In genomic region chr5:176744584-176744965, GRCh38 we compare ENCODE assay signal across 12 cellular contexts.
DNase-seq lines count a peak whose midpoint lies in the region; ATAC-seq, FAIRE-seq and TF ChIP-seq lines count a peak whose summit lies in the region.
"Had no signal": no experiment of that assay in that cellular context is flagged by ENCODE, and none has a peak within 500 bp of the region (broad histone marks: within the 10 kb centered on the region; RNA-seq: fewer than 3 reads in every experiment).

No MANE protein-coding gene starts in this region.

- no peak overlapping the region for H3K56ac ChIP-seq in H1 (replicated peaks; ENCODE audit: insufficient read length, low read depth, low read length)

- no peak overlapping the region for H2AK5ac ChIP-seq in H1 (ENCODE audit: low read depth, low read length)

- WGBS in H1 (ENCODE audit: extremely low coverage in 1 of 2, insufficient coverage in 1 of 2, insufficient read length in 1 of 2, insufficient replicate concordance in 2 of 2, low coverage in 1 of 2, low lambda C conversion rate in 2 of 2, missing lambda C conversion rate in 1 of 2), 2 experiments: 55% methylated on average over 8 of the region's 8 CpGs; no CpG with 5 or more reads in 1 of the 2 experiments

- peak; percentile 41 for TF ChIP-seq CTCF in NB4 (IDR thresholded peaks at IDR 0.05; ENCODE audit: low read depth, low read length)
- peak in 2 of 3 experiments; percentile 49 to 70; a peak in 3 of 4 replicates for TF ChIP-seq CTCF in H1 (IDR thresholded peaks at IDR 0.05; ENCODE audit: control extremely low read depth in 1 of 3, insufficient read depth in 1 of 3, low read depth in 1 of 3, low read length in 3 of 3)

- no peaks in the 10 kb centered on the region for H4K20me1 ChIP-seq in H1 (replicated peaks in 1 of 2; ENCODE audit: control insufficient read depth in 1 of 2, insufficient read depth in 2 of 2, low read length in 2 of 2)

- peak overlapping the region; percentile 73 to 77 for H3K4me2 ChIP-seq in H1 (ENCODE audit: insufficient read depth in 1 of 2, low read depth in 2 of 2, low read length in 2 of 2)

- peaks cover 7 to 33% (median 28%) of the 10 kb centered on the region in 4 experiments for H3K4me1 ChIP-seq in H1 (replicated peaks in 1 of 4; ENCODE audit: control insufficient read depth in 3 of 4, insufficient read depth in 4 of 4, low read length in 3 of 4)
- H3K4me1 ChIP-seq: adrenal gland had no signal

- no peaks in the 10 kb centered on the region for H3K79me1 ChIP-seq in H1 (ENCODE audit: low read depth, low read length)

- H4K91ac ChIP-seq in H1 (replicated peaks; ENCODE audit: insufficient read length, low read length): peak overlapping the region; percentile 90

- H4K5ac ChIP-seq in H1 (ENCODE audit: insufficient read length, low read depth, low read length): no peak overlapping the region

- H3K27me3 ChIP-seq in H1 (replicated peaks in 1 of 4; ENCODE audit: control insufficient read depth in 3 of 4, extremely low read depth in 1 of 4, insufficient read depth in 3 of 4, low read length in 3 of 4): peaks cover 0 to 23% (median 8%) of the 10 kb centered on the region in 4 experiments; a peak in 6 of 7 replicates

- peak overlapping the region; percentile 62; the same call in 1 of the 2 replicates for H2BK15ac ChIP-seq in H1 (ENCODE audit: low read length)

- H3K23me2 ChIP-seq in H1 (ENCODE audit: low read depth, low read length): peaks cover 9% of the 10 kb centered on the region

- no peak for FAIRE-seq in H1 (lab: Jason Lieb, UNC)
- FAIRE-seq: frontal cortex had no signal

- no peak overlapping the region for H3K4me3 ChIP-seq in NB4 (ENCODE audit: low read depth, low read length)
- peak overlapping the region in 3 of 4 experiments; percentile 3 to 61 (median 3); a peak in 2 of 8 replicates for H3K4me3 ChIP-seq in H1 (ENCODE audit: extremely low read depth in 1 of 4, insufficient read depth in 2 of 4, low read depth in 3 of 4, low read length in 4 of 4)
- H3K4me3 ChIP-seq: adrenal gland had no signal

- H2BK20ac ChIP-seq in H1 (ENCODE audit: low read length): peak overlapping the region; percentile 38; the same call in 1 of the 2 replicates

- H2BK5ac ChIP-seq in H1 (ENCODE audit: low read depth, low read length): 0 out of 2 replicates have a peak overlapping the region, but pooled peaks have one; percentile 47

- no peaks in the 10 kb centered on the region for H3K36me3 ChIP-seq in H1 (ENCODE audit: control insufficient read depth in 2 of 4, insufficient read depth in 4 of 4, low read length in 3 of 4)
- H3K36me3 ChIP-seq: adrenal gland had no signal

- no peaks in the 10 kb centered on the region for H3K79me2 ChIP-seq in H1 (ENCODE audit: control insufficient read depth in 1 of 2, insufficient read depth in 2 of 2, low read length in 2 of 2)

- H2BK12ac ChIP-seq in H1 (ENCODE audit: low read depth, low read length): 0 out of 2 replicates have a peak overlapping the region, but pooled peaks have one; percentile 32

- CTCF ChIA-PET in H1 (lab: Charles Lee; ENCODE audit: partially characterized antibody): interaction anchor here (0.6 to 7.1 kb wide), 48 partner anchors 9 to 226 kb away, joined by 3 to 54 read pairs (median 4); no protein-coding TSS in a partner anchor

- POLR2A ChIA-PET in H1 (lab: Charles Lee; ENCODE audit: partially characterized antibody): interaction anchor here (0.8 to 1.4 kb wide), 7 partner anchors 9 to 76 kb away, joined by 3 to 7 read pairs (median 3); no protein-coding TSS in a partner anchor

- H2BK120ac ChIP-seq in H1 (replicated peaks; ENCODE audit: low read depth, low read length): no peak overlapping the region

- peak; percentile 46 to 57 for TF ChIP-seq RAD21 in H1 (IDR thresholded peaks at IDR 0.05 in 1 of 2, conservative IDR thresholded peaks at IDR 0.05 in 1 of 2; ENCODE audit: low read depth in 2 of 2, low read length in 2 of 2)

- H3K9ac ChIP-seq in H1 (replicated peaks in 1 of 4; ENCODE audit: extremely low read depth in 1 of 4, low read depth in 3 of 4, low read length in 3 of 4): 0 out of 7 replicates have a peak overlapping the region, but pooled peaks of 1 of the 4 experiments have one; percentile 1

- H3K4ac ChIP-seq in H1 (replicated peaks; ENCODE audit: insufficient read length, low read depth, low read length): no peak overlapping the region

- no peak overlapping the region for H3K14ac ChIP-seq in H1 (ENCODE audit: insufficient read length)

- no peak overlapping the region for H4K8ac ChIP-seq in H1 (ENCODE audit: extremely low read depth, insufficient read depth, low read length)

- H3K9me3 ChIP-seq in H1 (ENCODE audit: insufficient read depth in 2 of 2, low read depth in 1 of 2, low read length in 1 of 2): no peaks in the 10 kb centered on the region
- H3K9me3 ChIP-seq: adrenal gland had no signal

- DNase-seq in NCI-H1105 treated with DMSO at 0.1 percent for 48 hours (lab: John Stamatoyannopoulos, UW): peak; percentile 5
- DNase-seq in NCI-H1105 (lab: John Stamatoyannopoulos, UW): no peak
- DNase-seq in NB4 (ENCODE audit: low read depth): no peak
- DNase-seq in H1 (ENCODE audit: low read depth in 1 of 2, low spot score in 2 of 2): no peak
- DNase-seq in sciatic nerve (ENCODE audit: low spot score): peak; percentile 19
- no peak for DNase-seq in left cardiac atrium
- no peak for DNase-seq in COLO668 (lab: John Stamatoyannopoulos, UW; ENCODE audit: unreplicated experiment)
- DNase-seq: activated B cell treated with CpG ODN at 0.5 μM for 24 hours, NCI-H2171 treated with DMSO at 0.1 percent for 48 hours had no signal

- peak overlapping the region; percentile 71; the same call in 1 of the 2 replicates for H3K18ac ChIP-seq in H1 (ENCODE audit: extremely low read depth, low read length)

- no peak for TF ChIP-seq POLR2A in NB4 (IDR thresholded peaks at IDR 0.05; ENCODE audit: extremely low read depth, insufficient read length)
- TF ChIP-seq POLR2A in H1 (IDR thresholded peaks at IDR 0.05; ENCODE audit: control extremely low read depth in 1 of 2, low read depth in 2 of 2, low read length in 2 of 2): no peak

- intact Hi-C loops in sciatic nerve (cut with DNase I): no loop called here
- intact Hi-C loops in left cardiac atrium (cut with DNase I): no loop called here

- no peak for TF ChIP-seq EP300 in H1 (IDR thresholded peaks at IDR 0.05; ENCODE audit: borderline replicate concordance in 1 of 2, low read depth in 2 of 2, low read length in 2 of 2)

- ATAC-seq in sciatic nerve (no peak), left cardiac atrium (no peak), HG02981 (IDR thresholded peaks at IDR 0.05; ENCODE audit: unreplicated experiment) (no peak)

- H3K27ac ChIP-seq in H1 (ENCODE audit: low read depth, low read length): no peak overlapping the region
- H3K27ac ChIP-seq: adrenal gland had no signal

- peak overlapping the region; percentile 31; the same call in 1 of the 2 replicates for H2AFZ ChIP-seq in H1 (ENCODE audit: low read length)

- no peak overlapping the region for H3K23ac ChIP-seq in H1 (ENCODE audit: insufficient read length)

TF ChIP-seq in H1, 55 proteins besides CTCF, POLR2A, EP300 and RAD21:
- no peak for TF ChIP-seq SUZ12 (IDR thresholded peaks at IDR 0.05; ENCODE audit: low read length)
- no peak for TF ChIP-seq E2F6 (IDR thresholded peaks at IDR 0.05)

Comparison
In these comparisons a context has a peak if more than half of its experiments do, and no peak if none do; other contexts are left out.
1. DNase-seq: peak in NCI-H1105 treated with DMSO at 0.1 percent for 48 hours (single experiment) and sciatic nerve (single experiment); none in NCI-H1105 (single experiment), NB4 (single experiment), H1 (0 of 2), left cardiac atrium (single experiment) and COLO668 (single experiment).